2 cellular contexts compared by ENCODE assay signal in the genomic region with DNA sequence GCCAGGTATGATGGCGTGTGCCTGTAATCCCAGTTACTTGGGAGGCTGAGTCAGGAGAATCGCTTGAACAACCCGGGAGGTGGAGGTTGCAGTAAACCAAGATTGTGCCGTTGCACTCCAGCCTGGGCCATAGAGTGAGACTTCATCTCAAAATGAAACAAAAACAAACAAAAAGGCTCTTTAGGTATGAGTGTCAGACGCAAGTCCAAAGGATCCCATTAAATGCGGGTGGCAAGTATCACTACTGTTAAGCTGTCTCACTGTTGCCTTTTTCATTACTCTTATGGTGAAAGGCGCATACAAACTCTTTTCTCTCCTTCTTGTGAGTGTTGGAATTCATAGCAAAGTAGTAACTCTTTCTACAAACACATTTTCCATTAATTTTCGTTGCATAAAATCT.
"Had no signal": no experiment of that assay in that cellular context is flagged by ENCODE, and none has a peak within 500 bp of the region (broad histone marks: within the 10 kb centered on the region; RNA-seq: fewer than 3 reads in every experiment).

No MANE protein-coding gene starts in this region.

- ATAC-seq: GM12878 had no signal

- H3K4me3 ChIP-seq: GM12878 had no signal

- DNase-seq: GDM1 had no signal
